In genomic region chr11:18384157-18384641, GRCh38 we compare ENCODE assay signal across 8 cellular contexts. TPM values are rescaled to one million over a fixed set of nuclear protein-coding genes. Genes with fewer than 3 reads are reported as not detected.
DNase-seq lines count a peak whose midpoint lies in the region; ATAC-seq and TF ChIP-seq lines count a peak whose summit lies in the region.

No MANE protein-coding gene starts in this region.

- intact Hi-C loops in activated naive CD4-positive, alpha-beta T cell treated with anti-CD3 and anti-CD28 coated beads for 36 hours (cut with micrococcal nuclease), result loop anchor here (1.0 to 5.0 kb wide), 4 partner anchors 10 to 857 kb away; partner anchors contain the start of genes E2F8 and LDHA

- no peak for TF ChIP-seq CTCF in astrocyte of the spinal cord (IDR thresholded peaks at IDR 0.05; ENCODE audit: low read depth, low read length)

- CTCF ChIA-PET in activated naive CD4-positive, alpha-beta T cell treated with anti-CD3 and anti-CD28 coated beads for 36 hours (lab: Charles Lee), result interaction anchor here (1.2 to 2.9 kb wide), 4 partner anchors 8 to 338 kb away, joined by 5 to 13 read pairs (median 8); no protein-coding TSS in a partner anchor

- peaks cover 34% of the 10 kb centered on the region for H3K4me1 Mint-ChIP-seq in activated naive CD4-positive, alpha-beta T cell treated with anti-CD3 and anti-CD28 coated beads for 36 hours (ENCODE audit: low read depth)
- peaks cover 21 to 25% of the 10 kb centered on the region in 2 donors for H3K4me1 Mint-ChIP-seq in immature natural killer cell
- H3K4me1 Mint-ChIP-seq in stimulated activated effector memory CD8-positive, alpha-beta T cell treated with anti-CD3 and anti-CD28 coated beads, Interleukin-12 subunit alpha, Interleukin-12 subunit beta, amount 100 ng/mL, for 72 hours, result peaks cover 35% of the 10 kb centered on the region

- no peaks in the 10 kb centered on the region for H3K36me3 Mint-ChIP-seq in activated naive CD4-positive, alpha-beta T cell treated with anti-CD3 and anti-CD28 coated beads for 36 hours (ENCODE audit: low read depth)
- no peaks in the 10 kb centered on the region for H3K36me3 Mint-ChIP-seq in immature natural killer cell
- peaks cover 7% of the 10 kb centered on the region for H3K36me3 Mint-ChIP-seq in stimulated activated effector memory CD8-positive, alpha-beta T cell treated with anti-CD3 and anti-CD28 coated beads, Interleukin-12 subunit alpha, Interleukin-12 subunit beta, amount 100 ng/mL, for 72 hours

- ATAC-seq in HG02678 (IDR thresholded peaks at IDR 0.05; ENCODE audit: unreplicated experiment), result peak; percentile 41
- peak; percentile 35 for ATAC-seq in stimulated activated effector memory CD8-positive, alpha-beta T cell treated with anti-CD3 and anti-CD28 coated beads, Interleukin-12 subunit alpha, Interleukin-12 subunit beta, amount 100 ng/mL, for 72 hours

- H3K27ac Mint-ChIP-seq in activated naive CD4-positive, alpha-beta T cell treated with anti-CD3 and anti-CD28 coated beads for 36 hours, result peak overlapping the region; percentile 89
- H3K27ac Mint-ChIP-seq in immature natural killer cell, result peak overlapping the region; percentile 93 to 98 (median 96)
- H3K27ac Mint-ChIP-seq in stimulated activated effector memory CD8-positive, alpha-beta T cell treated with anti-CD3 and anti-CD28 coated beads, Interleukin-12 subunit alpha, Interleukin-12 subunit beta, amount 100 ng/mL, for 72 hours, result peak overlapping the region; percentile 97

- peak overlapping the region; percentile 42 for H3K4me3 Mint-ChIP-seq in activated naive CD4-positive, alpha-beta T cell treated with anti-CD3 and anti-CD28 coated beads for 36 hours
- H3K4me3 Mint-ChIP-seq in immature natural killer cell, result peak overlapping the region; percentile 61 to 79 (median 73)
- H3K4me3 Mint-ChIP-seq in stimulated activated effector memory CD8-positive, alpha-beta T cell treated with anti-CD3 and anti-CD28 coated beads, Interleukin-12 subunit alpha, Interleukin-12 subunit beta, amount 100 ng/mL, for 72 hours, result peak overlapping the region; percentile 77

- H3K27me3 Mint-ChIP-seq in activated naive CD4-positive, alpha-beta T cell treated with anti-CD3 and anti-CD28 coated beads for 36 hours (ENCODE audit: low read depth), result no peaks in the 10 kb centered on the region
- peaks cover 2 to 8% (median 3%) of the 10 kb centered on the region in 3 donors for H3K27me3 Mint-ChIP-seq in immature natural killer cell (ENCODE audit: low read depth in 3 of 3)

- no peak overlapping the region for H3K4me3 ChIP-seq in astrocyte of the spinal cord (ENCODE audit: low read depth, low read length)

- H3K9me3 Mint-ChIP-seq in activated naive CD4-positive, alpha-beta T cell treated with anti-CD3 and anti-CD28 coated beads for 36 hours, result no peaks in the 10 kb centered on the region
- no peaks in the 10 kb centered on the region for H3K9me3 Mint-ChIP-seq in immature natural killer cell
- no peaks in the 10 kb centered on the region for H3K9me3 Mint-ChIP-seq in stimulated activated effector memory CD8-positive, alpha-beta T cell treated with anti-CD3 and anti-CD28 coated beads, Interleukin-12 subunit alpha, Interleukin-12 subunit beta, amount 100 ng/mL, for 72 hours

- in situ Hi-C loops in astrocyte of the spinal cord (cut with HindIII; ENCODE audit: low sequenced_read_pairs), result no loop called here

- no peak for DNase-seq in activated naive CD4-positive, alpha-beta T cell treated with anti-CD3 and anti-CD28 coated beads for 36 hours
- DNase-seq in activated naive CD4-positive, alpha-beta T cell (lab: John Stamatoyannopoulos, UW), result no peak
- peak; percentile 8 for DNase-seq in NCI-H2029 treated with DMSO at 0.1 percent for 48 hours (lab: John Stamatoyannopoulos, UW)
- peak; percentile 94 for DNase-seq in astrocyte of the spinal cord (ENCODE audit: low read depth, low spot score)
- peak in 2 of 3 donors; percentile 28 to 37 for DNase-seq in immature natural killer cell
- no peak for DNase-seq in stimulated activated effector memory CD8-positive, alpha-beta T cell treated with anti-CD3 and anti-CD28 coated beads, Interleukin-12 subunit alpha, Interleukin-12 subunit beta, amount 100 ng/mL, for 72 hours (ENCODE audit: low spot score in 2 of 2)
- no peak for DNase-seq in NCI-H748 (lab: John Stamatoyannopoulos, UW; ENCODE audit: unreplicated experiment)

RNA-seq across cellular contexts. Expression of gene LDHA, which starts 10.2 kb away (rescaled TPM):
- total RNA-seq in activated naive CD4-positive, alpha-beta T cell treated with anti-CD3 and anti-CD28 coated beads for 36 hours, result 1,000 to 10,000 TPM; 1,317 to 1,360 TPM
- 100 to 1,000 TPM; 395 to 593 (median 422) TPM for polyA plus RNA-seq in immature natural killer cell

RNA-seq across cellular contexts. Expression of gene LDHC, which starts 27.9 kb away (rescaled TPM):
- total RNA-seq in activated naive CD4-positive, alpha-beta T cell treated with anti-CD3 and anti-CD28 coated beads for 36 hours, result not detected
- polyA plus RNA-seq in immature natural killer cell, result not detected

Comparison
In these comparisons a context has a peak if more than half of its experiments do, and no peak if none do; other contexts are left out.
1. DNase-seq: peak in NCI-H2029 treated with DMSO at 0.1 percent for 48 hours (single experiment), astrocyte of the spinal cord (single experiment) and immature natural killer cell (2 of 3); none in activated naive CD4-positive, alpha-beta T cell treated with anti-CD3 and anti-CD28 coated beads for 36 hours (single experiment), activated naive CD4-positive, alpha-beta T cell (0 of 4), stimulated activated effector memory CD8-positive, alpha-beta T cell treated with anti-CD3 and anti-CD28 coated beads, Interleukin-12 subunit alpha, Interleukin-12 subunit beta, amount 100 ng/mL, for 72 hours (0 of 2) and NCI-H748 (single experiment).
2. Peak in every context shown above with its lines, with median percentiles within 50 percentile points of each other: H3K27ac Mint-ChIP-seq and H3K4me3 Mint-ChIP-seq.